Comparison of ENCODE assay signal across 20 cellular contexts in genomic region chrY:8381425-8381824, GRCh38.
A peak's percentile ranks its signal among the peaks of the same experiment; 100 is the strongest.
DNase-seq lines count a peak whose midpoint lies in the region; ATAC-seq lines count a peak whose summit lies in the region.
"Had no signal": no experiment of that assay in that cellular context is flagged by ENCODE, and none has a peak within 500 bp of the region (broad histone marks: within the 10 kb centered on the region; RNA-seq: fewer than 3 reads in every experiment).

No MANE protein-coding gene starts in this region.

- no peak overlapping the region for H3K27ac ChIP-seq in effector memory CD4-positive, alpha-beta T cell (ENCODE audit: insufficient read depth, low read length, poor library complexity, severe bottlenecking)
- H3K27ac ChIP-seq: 22Rv1, colonic mucosa, left ventricle myocardium inferior, parathyroid adenoma, sigmoid colon had no signal

- H3K9me3 ChIP-seq in effector memory CD4-positive, alpha-beta T cell (ENCODE audit: control insufficient read depth, low read length) = no peaks in the 10 kb centered on the region
- H3K9me3 ChIP-seq: colonic mucosa, left ventricle myocardium inferior, sigmoid colon had no signal

- H3K27me3 ChIP-seq in effector memory CD4-positive, alpha-beta T cell (replicated peaks; ENCODE audit: control insufficient read depth, insufficient read depth, low read length, poor library complexity, severe bottlenecking) = no peaks in the 10 kb centered on the region
- H3K27me3 ChIP-seq: colonic mucosa, sigmoid colon had no signal

- DNase-seq in SKM-1 treated with dmso at 0.1 percent for 144 hours (lab: John Stamatoyannopoulos, UW; ENCODE audit: unreplicated experiment) (peak; percentile 10), SKM-1 (lab: John Stamatoyannopoulos, UW; ENCODE audit: unreplicated experiment) (no peak), EH (ENCODE audit: low read depth) (peak; percentile 0), glomerular visceral epithelial cell (ENCODE audit: extremely low spot score) (no peak)
- peak; percentile 14 for DNase-seq in activated naive CD4-positive, alpha-beta T cell treated with anti-CD3 and anti-CD28 coated beads, Interleukin-2, amount 50 U/mL, for 16 hours
- no peak for DNase-seq in effector memory CD4-positive, alpha-beta T cell
- no peak for DNase-seq in activated effector memory CD4-positive, alpha-beta T cell treated with Interleukin-2 at 50 U/mL for 16 hours
- DNase-seq: activated CD4-positive, alpha-beta T cell treated with anti-CD3 and anti-CD28 coated beads, Interleukin-2, amount 50 U/mL, for 1 hour; colonic mucosa; left ventricle myocardium inferior; midbrain; NCI-H1436 treated with DMSO at 0.1 percent for 48 hours; NCI-H526; sigmoid colon had no signal

- ATAC-seq in HG03442 (IDR thresholded peaks at IDR 0.05; ENCODE audit: unreplicated experiment) = peak; percentile 67
- ATAC-seq: GM12878; GM23338; natural killer cell treated with Interleukin-12 subunit alpha and Interleukin-12 subunit beta and Interleukin-15 and Interleukin-18, amount 100 ng/mL, for 72 hours had no signal

- H3K4me1 ChIP-seq in effector memory CD4-positive, alpha-beta T cell (ENCODE audit: control insufficient read depth, insufficient read depth, low read length, poor library complexity, severe bottlenecking) = no peaks in the 10 kb centered on the region
- H3K4me1 ChIP-seq: colonic mucosa, left ventricle myocardium inferior, parathyroid adenoma, sigmoid colon had no signal

- no peak overlapping the region for H3K4me3 ChIP-seq in effector memory CD4-positive, alpha-beta T cell (ENCODE audit: insufficient read depth, low read depth, low read length, poor library complexity, severe bottlenecking)
- H3K4me3 ChIP-seq: colonic mucosa, GM12878, GM23338, left ventricle myocardium inferior, sigmoid colon had no signal

- no peaks in the 10 kb centered on the region for H3K36me3 ChIP-seq in effector memory CD4-positive, alpha-beta T cell (ENCODE audit: control insufficient read depth, insufficient read depth, low read length)
- H3K36me3 ChIP-seq: colonic mucosa, left ventricle myocardium inferior, sigmoid colon had no signal

Comparison
In these comparisons a context has a peak if more than half of its experiments do, and no peak if none do; other contexts are left out.
1. DNase-seq: peak in SKM-1 treated with dmso at 0.1 percent for 144 hours (single experiment), EH (single experiment) and activated naive CD4-positive, alpha-beta T cell treated with anti-CD3 and anti-CD28 coated beads, Interleukin-2, amount 50 U/mL, for 16 hours (single experiment); none in SKM-1 (single experiment), glomerular visceral epithelial cell (single experiment), effector memory CD4-positive, alpha-beta T cell (0 of 3) and activated effector memory CD4-positive, alpha-beta T cell treated with Interleukin-2 at 50 U/mL for 16 hours (single experiment).